In the genomic region with DNA sequence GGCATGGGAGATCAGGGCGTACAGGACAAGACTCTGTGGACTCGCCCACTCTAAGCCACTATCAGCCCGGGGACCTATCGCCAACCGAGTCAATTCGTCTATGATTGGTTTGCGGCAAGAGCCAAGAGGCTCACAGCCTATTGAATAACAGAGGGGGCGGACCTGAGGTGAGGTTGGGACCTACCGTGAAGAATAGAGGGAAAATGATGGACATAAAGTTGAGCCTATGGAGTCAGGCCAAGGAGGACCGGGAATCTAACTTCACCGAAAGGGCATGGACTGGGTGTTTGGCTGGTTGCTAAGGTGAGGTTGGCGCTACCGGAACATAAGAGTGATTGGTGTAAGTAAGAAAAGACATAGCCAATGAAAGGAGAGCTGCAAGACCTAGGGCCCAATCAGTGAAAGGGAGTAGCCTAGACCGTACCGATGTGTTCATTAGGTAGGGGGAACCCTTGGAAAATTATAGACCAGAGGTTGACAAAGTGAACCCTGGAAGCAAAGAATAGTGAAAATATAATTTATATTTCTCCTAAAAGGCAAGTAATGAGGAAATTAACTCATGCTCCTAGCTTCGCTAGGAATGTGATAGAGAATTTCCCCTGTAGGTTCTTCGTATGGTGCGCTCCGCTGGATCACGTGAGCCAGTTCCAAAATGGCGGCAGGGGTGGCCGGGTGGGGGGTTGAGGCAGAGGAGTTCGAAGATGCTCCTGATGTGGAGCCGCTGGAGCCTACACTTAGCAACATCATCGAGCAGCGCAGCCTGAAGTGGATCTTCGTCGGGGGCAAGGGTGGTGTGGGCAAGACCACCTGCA, we compare ENCODE assay signal across 1 cellular context.
TF ChIP-seq lines count a peak whose summit lies in the region.

Gene GET3 (plus strand): TSS at position 644 of the 812 bp plus-strand sequence. CDS start 9 bp downstream, at position 653.

TF ChIP-seq in HCT116, 20 proteins besides CTCF, POLR2A, EP300 and RAD21 (continued from another document):
- peak; percentile 61 for TF ChIP-seq JUND (IDR thresholded peaks at IDR 0.05)
- TF ChIP-seq ZFX (IDR thresholded peaks at IDR 0.05), result no peak
- TF ChIP-seq ZNF274 (IDR thresholded peaks at IDR 0.05; ENCODE audit: low read depth, low read length), result no peak
- TF ChIP-seq POLR2AphosphoS5 (IDR thresholded peaks at IDR 0.05; ENCODE audit: low read depth, low read length), result peak; percentile 86
- 0 out of 2 replicates have a peak, but pooled peaks have one; percentile 51 for TF ChIP-seq SIN3A (IDR thresholded peaks at IDR 0.05; ENCODE audit: low read depth)
- peak; percentile 57 for TF ChIP-seq TCF7L2 (IDR thresholded peaks at IDR 0.05; ENCODE audit: borderline replicate concordance, extremely low read depth, insufficient read depth, insufficient read length)
- no peak for TF ChIP-seq EZH2phosphoT487 (IDR thresholded peaks at IDR 0.05; ENCODE audit: borderline replicate concordance)
